1 cellular context compared by ENCODE assay signal in the genomic region with DNA sequence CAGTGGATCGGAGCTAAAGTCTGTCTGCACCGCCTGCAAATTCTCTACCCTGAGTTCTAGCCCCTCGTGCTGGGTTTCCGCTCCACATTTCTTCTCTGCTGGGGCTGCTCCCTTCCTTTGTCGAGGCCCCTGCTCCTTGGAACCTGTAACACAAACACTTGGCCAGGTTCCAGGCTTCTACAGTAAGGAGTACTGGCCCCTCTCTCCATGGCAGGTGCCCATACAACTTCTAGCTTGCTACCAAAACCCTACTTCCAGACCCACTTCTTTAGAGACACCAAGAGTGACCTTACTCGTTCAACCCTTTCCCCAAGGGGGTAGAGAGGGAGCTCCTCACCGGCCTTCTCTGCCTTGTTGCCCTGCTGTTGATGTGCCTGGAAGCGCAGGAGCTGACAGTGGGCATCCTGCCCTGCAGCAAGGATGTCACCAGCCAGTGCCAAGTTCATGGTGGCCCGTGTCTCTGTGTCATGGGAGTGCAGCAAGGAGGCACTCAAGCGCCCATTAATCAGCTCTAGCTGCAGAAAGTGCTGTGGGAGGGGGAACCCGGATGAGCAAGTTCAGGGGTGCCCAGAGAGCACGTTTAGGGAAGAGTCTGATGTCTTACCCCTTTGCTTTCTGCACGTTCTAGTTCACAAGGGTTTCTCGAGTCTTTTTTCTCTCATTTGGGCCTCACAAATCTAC.
TF ChIP-seq lines count a peak whose summit lies in the region.

No MANE protein-coding gene starts in this region.

TF ChIP-seq in GM23338, 12 proteins besides CTCF, POLR2A, EP300 and RAD21 (continued from another document):
- TF ChIP-seq, protein P1, sequence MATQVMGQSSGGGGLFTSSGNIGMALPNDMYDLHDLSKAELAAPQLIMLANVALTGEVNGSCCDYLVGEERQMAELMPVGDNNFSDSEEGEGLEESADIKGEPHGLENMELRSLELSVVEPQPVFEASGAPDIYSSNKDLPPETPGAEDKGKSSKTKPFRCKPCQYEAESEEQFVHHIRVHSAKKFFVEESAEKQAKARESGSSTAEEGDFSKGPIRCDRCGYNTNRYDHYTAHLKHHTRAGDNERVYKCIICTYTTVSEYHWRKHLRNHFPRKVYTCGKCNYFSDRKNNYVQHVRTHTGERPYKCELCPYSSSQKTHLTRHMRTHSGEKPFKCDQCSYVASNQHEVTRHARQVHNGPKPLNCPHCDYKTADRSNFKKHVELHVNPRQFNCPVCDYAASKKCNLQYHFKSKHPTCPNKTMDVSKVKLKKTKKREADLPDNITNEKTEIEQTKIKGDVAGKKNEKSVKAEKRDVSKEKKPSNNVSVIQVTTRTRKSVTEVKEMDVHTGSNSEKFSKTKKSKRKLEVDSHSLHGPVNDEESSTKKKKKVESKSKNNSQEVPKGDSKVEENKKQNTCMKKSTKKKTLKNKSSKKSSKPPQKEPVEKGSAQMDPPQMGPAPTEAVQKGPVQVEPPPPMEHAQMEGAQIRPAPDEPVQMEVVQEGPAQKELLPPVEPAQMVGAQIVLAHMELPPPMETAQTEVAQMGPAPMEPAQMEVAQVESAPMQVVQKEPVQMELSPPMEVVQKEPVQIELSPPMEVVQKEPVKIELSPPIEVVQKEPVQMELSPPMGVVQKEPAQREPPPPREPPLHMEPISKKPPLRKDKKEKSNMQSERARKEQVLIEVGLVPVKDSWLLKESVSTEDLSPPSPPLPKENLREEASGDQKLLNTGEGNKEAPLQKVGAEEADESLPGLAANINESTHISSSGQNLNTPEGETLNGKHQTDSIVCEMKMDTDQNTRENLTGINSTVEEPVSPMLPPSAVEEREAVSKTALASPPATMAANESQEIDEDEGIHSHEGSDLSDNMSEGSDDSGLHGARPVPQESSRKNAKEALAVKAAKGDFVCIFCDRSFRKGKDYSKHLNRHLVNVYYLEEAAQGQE (IDR thresholded peaks at IDR 0.05; ENCODE audit: unreplicated experiment), result no peak
- no peak for TF ChIP-seq ZNF114 (CRISPR knock-in tag; IDR thresholded peaks at IDR 0.05)
- TF ChIP-seq POLR2AphosphoS5 (IDR thresholded peaks at IDR 0.05; ENCODE audit: low read depth), result no peak
- no peak for TF ChIP-seq EZH2 (IDR thresholded peaks at IDR 0.05; ENCODE audit: low read depth, unreplicated experiment)
- no peak for TF ChIP-seq CREB1 (CRISPR knock-in tag; IDR thresholded peaks at IDR 0.05; ENCODE audit: low read depth)
- TF ChIP-seq ZNF331 (CRISPR knock-in tag; IDR thresholded peaks at IDR 0.05; ENCODE audit: low read depth), result no peak
- TF ChIP-seq ZNF462 (CRISPR knock-in tag; IDR thresholded peaks at IDR 0.05), result no peak
- TF ChIP-seq STAT1 (IDR thresholded peaks at IDR 0.05; ENCODE audit: unreplicated experiment), result no peak
- TF ChIP-seq EZH2phosphoT487 (IDR thresholded peaks at IDR 0.05; ENCODE audit: unreplicated experiment), result no peak
- no peak for TF ChIP-seq NANOG (IDR thresholded peaks at IDR 0.05; ENCODE audit: borderline replicate concordance)
